Comparison of ENCODE assay signal across 28 cellular contexts in genomic region chr15:80577552-80578205, GRCh38.
A peak's percentile ranks its signal among the peaks of the same experiment; 100 is the strongest.
DNase-seq lines count a peak whose midpoint lies in the region; ATAC-seq and TF ChIP-seq lines count a peak whose summit lies in the region.
"Had no signal": no experiment of that assay in that cellular context is flagged by ENCODE, and none has a peak within 500 bp of the region (broad histone marks: within the 10 kb centered on the region; RNA-seq: fewer than 3 reads in every experiment).

No MANE protein-coding gene starts in this region.

- peak overlapping the region; percentile 52 for H3K27ac Mint-ChIP-seq in WTC11

- H3K27me3 Mint-ChIP-seq in WTC11 (ENCODE audit: low read depth): no peaks in the 10 kb centered on the region

- H3K18ac ChIP-seq in neuronal stem cell (ENCODE audit: low read length): peak overlapping the region; percentile 46

- no peak overlapping the region for H3K27ac ChIP-seq in left ventricle myocardium inferior (replicated peaks)
- H3K27ac ChIP-seq in neuronal stem cell (replicated peaks; ENCODE audit: low read length): no peak overlapping the region
- H3K27ac ChIP-seq: PC-9 had no signal

- DNase-seq in Right ventricle myocardium inferior (ENCODE audit: missing footprints) (no peak), left ventricle myocardium inferior (no peak), WTC11 (ENCODE audit: low spot score) (no peak), neuronal stem cell (ENCODE audit: low spot score) (no peak), erythroblast (lab: John Stamatoyannopoulos, UW) (no peak)
- no peak for DNase-seq in stimulated activated CD4-positive, alpha-beta T cell treated with anti-CD3 and anti-CD28 coated beads, Interleukin-4, amount 100 ng/mL, for 24 hours
- DNase-seq: 8988T; ACHN; BE2C; Calu3; DMS79 treated with DMSO at 0.1 percent for 48 hours; GF-D8; Kasumi-1; MV-4-11; NCI-H1105 treated with DMSO at 0.1 percent for 48 hours; NCI-H146; NCI-H1930; NCI-H2107; NCI-H446; NCI-H526; NCI-H82; NK-92 treated with Interleukin-12 subunit alpha and Interleukin-12 subunit beta, amount 100 ng/mL, for 24 hours; PC-9; SHP77 treated with DMSO at 0.1 percent for 48 hours had no signal

- H3K4ac ChIP-seq in neuronal stem cell (ENCODE audit: low read length): no peak overlapping the region

- ATAC-seq in Right ventricle myocardium inferior (peak; percentile 10), WTC11 (no peak), GM18517 (IDR thresholded peaks at IDR 0.05; ENCODE audit: unreplicated experiment) (no peak), HG03108 (IDR thresholded peaks at IDR 0.05; ENCODE audit: unreplicated experiment) (no peak)
- ATAC-seq: HepG2, K562 had no signal

- POLR2A ChIA-PET in WTC11 (lab: Charles Lee): no interaction called here

- H2BK120ac ChIP-seq in neuronal stem cell (ENCODE audit: low read depth, low read length): no peak overlapping the region

- intact Hi-C loops in Right ventricle myocardium inferior (cut with DNase I): no loop called here
- intact Hi-C loops in left ventricle myocardium inferior (cut with micrococcal nuclease): no loop called here

- H3K4me1 Mint-ChIP-seq in WTC11: peaks cover 10% of the 10 kb centered on the region

- no peak overlapping the region for H2AFZ ChIP-seq in neuronal stem cell (ENCODE audit: low read length)
- H2AFZ ChIP-seq: PC-9 had no signal

- H3K14ac ChIP-seq in neuronal stem cell (ENCODE audit: low read length): no peak overlapping the region

- no peak overlapping the region for H3K9ac ChIP-seq in neuronal stem cell (ENCODE audit: low read depth, low read length, poor library complexity)

- no peak overlapping the region for H2AK5ac ChIP-seq in neuronal stem cell (ENCODE audit: low read depth, low read length)

- no peak for TF ChIP-seq POLR2A in erythroblast (IDR thresholded peaks at IDR 0.05; ENCODE audit: low read length)

- CTCF ChIA-PET in WTC11 (lab: Charles Lee): interaction anchor here (0.6 to 2.2 kb wide), 2 partner anchors 10 to 23 kb away, joined by 3 to 7 read pairs; no protein-coding TSS in a partner anchor

- no peak overlapping the region for H2BK15ac ChIP-seq in neuronal stem cell (ENCODE audit: low read length)

- no peaks in the 10 kb centered on the region for H3K36me3 ChIP-seq in left ventricle myocardium inferior
- H3K36me3 ChIP-seq in neuronal stem cell (replicated peaks in 1 of 2; ENCODE audit: control insufficient read depth in 2 of 2, insufficient read depth in 2 of 2, low read length in 2 of 2): peaks cover 36 to 87% of the 10 kb centered on the region in 2 donors
- H3K36me3 ChIP-seq: BE2C had no signal

- peaks cover 7% of the 10 kb centered on the region for H3K27me3 ChIP-seq in left ventricle myocardium inferior (ENCODE audit: low read depth)
- no peaks in the 10 kb centered on the region for H3K27me3 ChIP-seq in neuronal stem cell (ENCODE audit: control insufficient read depth in 3 of 3, insufficient read depth in 3 of 3, low read depth in 1 of 3, low read length in 3 of 3)
- H3K27me3 ChIP-seq: BE2C had no signal

- H3K4me3 ChIP-seq in left ventricle myocardium inferior (no peak overlapping the region), neuronal stem cell (ENCODE audit: low read length in 2 of 2) (no peak overlapping the region)
- H3K4me3 ChIP-seq: K562, PC-9 had no signal

- H2BK5ac ChIP-seq in neuronal stem cell (ENCODE audit: low read length): no peak overlapping the region

- no peak overlapping the region for H3K4me2 ChIP-seq in neuronal stem cell (ENCODE audit: insufficient read depth, low read length, poor library complexity, severe bottlenecking)
- H3K4me2 ChIP-seq: PC-9 had no signal

- H3K4me3 Mint-ChIP-seq in WTC11: no peak overlapping the region

- no peak overlapping the region for H4K8ac ChIP-seq in neuronal stem cell (ENCODE audit: low read depth, low read length)

- H3K36me3 Mint-ChIP-seq in WTC11: no peaks in the 10 kb centered on the region

- H4K91ac ChIP-seq in neuronal stem cell (ENCODE audit: low read depth, low read length, poor library complexity): no peak overlapping the region

- TF ChIP-seq CTCF in left ventricle myocardium inferior (IDR thresholded peaks at IDR 0.05; ENCODE audit: borderline replicate concordance): no peak
- no peak for TF ChIP-seq CTCF in WTC11 (IDR thresholded peaks at IDR 0.05)

- H3K9me3 Mint-ChIP-seq in WTC11: no peaks in the 10 kb centered on the region

- H2BK12ac ChIP-seq in neuronal stem cell (ENCODE audit: low read length): no peak overlapping the region

- WGBS in neuronal stem cell (ENCODE audit: extremely low coverage in 2 of 2, insufficient read length in 2 of 2, insufficient replicate concordance in 1 of 2), 2 donors: no CpG with 5 or more reads among the region's 8 CpGs

- no peaks in the 10 kb centered on the region for H3K4me1 ChIP-seq in left ventricle myocardium inferior
- peaks cover 0 to 11% of the 10 kb centered on the region in 2 donors for H3K4me1 ChIP-seq in neuronal stem cell (ENCODE audit: control insufficient read depth in 2 of 2, insufficient read depth in 1 of 2, low read depth in 1 of 2, low read length in 2 of 2)
- H3K4me1 ChIP-seq: BE2C had no signal

- no peaks in the 10 kb centered on the region for H3K9me3 ChIP-seq in left ventricle myocardium inferior (replicated peaks)
- no peaks in the 10 kb centered on the region for H3K9me3 ChIP-seq in neuronal stem cell (replicated peaks in 1 of 2; ENCODE audit: control insufficient read depth in 2 of 2, insufficient read depth in 1 of 2, low read depth in 1 of 2, low read length in 2 of 2)
- H3K9me3 ChIP-seq: BE2C had no signal

- no peaks in the 10 kb centered on the region for H3K79me1 ChIP-seq in neuronal stem cell (ENCODE audit: low read depth, low read length)

- H3K23ac ChIP-seq in neuronal stem cell (ENCODE audit: low read depth, low read length, poor library complexity): no peak overlapping the region

TF ChIP-seq in WTC11, 78 proteins besides CTCF, POLR2A, EP300 and RAD21:
- no peak for TF ChIP-seq ZNF416 (CRISPR knock-in tag; IDR thresholded peaks at IDR 0.05)
- TF ChIP-seq ZNF671 (CRISPR knock-in tag; IDR thresholded peaks at IDR 0.05): no peak
- TF ChIP-seq NFE2L1 (CRISPR knock-in tag; IDR thresholded peaks at IDR 0.05): no peak
- no peak for TF ChIP-seq CBFB (CRISPR knock-in tag; IDR thresholded peaks at IDR 0.05; ENCODE audit: low read depth)
- TF ChIP-seq SMAD3 (CRISPR knock-in tag; IDR thresholded peaks at IDR 0.05; ENCODE audit: borderline replicate concordance): no peak
- TF ChIP-seq NFYB (CRISPR knock-in tag; conservative IDR thresholded peaks at IDR 0.05; ENCODE audit: low read depth): no peak
- TF ChIP-seq E2F5 (CRISPR knock-in tag; IDR thresholded peaks at IDR 0.05): no peak
- no peak for TF ChIP-seq FOXJ3 (CRISPR knock-in tag; IDR thresholded peaks at IDR 0.05; ENCODE audit: borderline replicate concordance)
- TF ChIP-seq OVOL2 (CRISPR knock-in tag; IDR thresholded peaks at IDR 0.05; ENCODE audit: borderline replicate concordance): no peak
- TF ChIP-seq E2F1 (CRISPR knock-in tag; IDR thresholded peaks at IDR 0.05): no peak
- TF ChIP-seq CREB1 (CRISPR knock-in tag; IDR thresholded peaks at IDR 0.05): no peak
- TF ChIP-seq JUN (CRISPR knock-in tag; IDR thresholded peaks at IDR 0.05): no peak
- no peak for TF ChIP-seq GTF2I (CRISPR knock-in tag; conservative IDR thresholded peaks at IDR 0.05)
- TF ChIP-seq PREB (CRISPR knock-in tag; IDR thresholded peaks at IDR 0.05; ENCODE audit: borderline replicate concordance): no peak
